8 cellular contexts compared by ENCODE assay signal in genomic region chr15:55742927-55743614, GRCh38. TPM values are rescaled to one million over a fixed set of nuclear protein-coding genes. Genes with fewer than 3 reads are reported as not detected.
A peak's percentile ranks its signal among the peaks of the same experiment; 100 is the strongest.
DNase-seq lines count a peak whose midpoint lies in the region; ATAC-seq and TF ChIP-seq lines count a peak whose summit lies in the region.

A gene with protein sequence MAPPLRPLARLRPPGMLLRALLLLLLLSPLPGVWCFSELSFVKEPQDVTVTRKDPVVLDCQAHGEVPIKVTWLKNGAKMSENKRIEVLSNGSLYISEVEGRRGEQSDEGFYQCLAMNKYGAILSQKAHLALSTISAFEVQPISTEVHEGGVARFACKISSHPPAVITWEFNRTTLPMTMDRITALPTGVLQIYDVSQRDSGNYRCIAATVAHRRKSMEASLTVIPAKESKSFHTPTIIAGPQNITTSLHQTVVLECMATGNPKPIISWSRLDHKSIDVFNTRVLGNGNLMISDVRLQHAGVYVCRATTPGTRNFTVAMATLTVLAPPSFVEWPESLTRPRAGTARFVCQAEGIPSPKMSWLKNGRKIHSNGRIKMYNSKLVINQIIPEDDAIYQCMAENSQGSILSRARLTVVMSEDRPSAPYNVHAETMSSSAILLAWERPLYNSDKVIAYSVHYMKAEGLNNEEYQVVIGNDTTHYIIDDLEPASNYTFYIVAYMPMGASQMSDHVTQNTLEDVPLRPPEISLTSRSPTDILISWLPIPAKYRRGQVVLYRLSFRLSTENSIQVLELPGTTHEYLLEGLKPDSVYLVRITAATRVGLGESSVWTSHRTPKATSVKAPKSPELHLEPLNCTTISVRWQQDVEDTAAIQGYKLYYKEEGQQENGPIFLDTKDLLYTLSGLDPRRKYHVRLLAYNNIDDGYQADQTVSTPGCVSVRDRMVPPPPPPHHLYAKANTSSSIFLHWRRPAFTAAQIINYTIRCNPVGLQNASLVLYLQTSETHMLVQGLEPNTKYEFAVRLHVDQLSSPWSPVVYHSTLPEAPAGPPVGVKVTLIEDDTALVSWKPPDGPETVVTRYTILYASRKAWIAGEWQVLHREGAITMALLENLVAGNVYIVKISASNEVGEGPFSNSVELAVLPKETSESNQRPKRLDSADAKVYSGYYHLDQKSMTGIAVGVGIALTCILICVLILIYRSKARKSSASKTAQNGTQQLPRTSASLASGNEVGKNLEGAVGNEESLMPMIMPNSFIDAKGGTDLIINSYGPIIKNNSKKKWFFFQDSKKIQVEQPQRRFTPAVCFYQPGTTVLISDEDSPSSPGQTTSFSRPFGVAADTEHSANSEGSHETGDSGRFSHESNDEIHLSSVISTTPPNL (minus strand): TSS chr15:55743152. CDS start chr15:55742931, 221 bp downstream.

- H3K27me3 ChIP-seq in RWPE2 (ENCODE audit: insufficient read depth, poor library complexity, severe bottlenecking) (peaks cover 35% of the 10 kb centered on the region), lung (ENCODE audit: control insufficient read depth, insufficient read depth) (no peaks in the 10 kb centered on the region), testis (no peaks in the 10 kb centered on the region)
- H3K27me3 ChIP-seq in effector memory CD4-positive, alpha-beta T cell (replicated peaks; ENCODE audit: control insufficient read depth, insufficient read depth, low read length, poor library complexity, severe bottlenecking), result peaks cover 37% of the 10 kb centered on the region

- H3K4me3 ChIP-seq in RWPE2 (ENCODE audit: severe bottlenecking) (peak within 1 kb of the TSS; percentile 71), lung (peak within 1 kb of the TSS; percentile 90), testis (peak within 1 kb of the TSS; percentile 84 to 90)
- H3K4me3 ChIP-seq in effector memory CD4-positive, alpha-beta T cell (ENCODE audit: insufficient read depth, low read depth, low read length, poor library complexity, severe bottlenecking), result peak within 1 kb of the TSS; percentile 47

- H3K36me3 ChIP-seq in RWPE2 (ENCODE audit: low read depth) (no peaks in the 10 kb centered on the region), lung (ENCODE audit: control insufficient read depth in 2 of 2, insufficient read depth in 2 of 2, low read length in 2 of 2) (no peaks in the 10 kb centered on the region), testis (ENCODE audit: low read depth, missing control alignments) (no peaks in the 10 kb centered on the region)
- no peaks in the 10 kb centered on the region for H3K36me3 ChIP-seq in effector memory CD4-positive, alpha-beta T cell (ENCODE audit: control insufficient read depth, insufficient read depth, low read length)

- no peaks in the 10 kb centered on the region for H3K9me3 ChIP-seq in RWPE2 (ENCODE audit: severe bottlenecking)
- no peaks in the 10 kb centered on the region for H3K9me3 ChIP-seq in effector memory CD4-positive, alpha-beta T cell (ENCODE audit: control insufficient read depth, low read length)
- no peaks in the 10 kb centered on the region for H3K9me3 ChIP-seq in lung (ENCODE audit: control insufficient read depth in 2 of 2, insufficient read depth in 1 of 2, low read length in 1 of 2)
- no peaks in the 10 kb centered on the region for H3K9me3 ChIP-seq in testis

- ATAC-seq in RWPE2 (ENCODE audit: low read depth), result peak; percentile 81
- ATAC-seq in lung (ENCODE audit: insufficient read depth, low FRiP score), result peak; percentile 89

- H3K4me1 ChIP-seq in RWPE2 (ENCODE audit: insufficient read depth, poor library complexity, severe bottlenecking), result no peaks in the 10 kb centered on the region
- peaks cover 6% of the 10 kb centered on the region for H3K4me1 ChIP-seq in effector memory CD4-positive, alpha-beta T cell (ENCODE audit: control insufficient read depth, insufficient read depth, low read length, poor library complexity, severe bottlenecking)
- no peaks in the 10 kb centered on the region for H3K4me1 ChIP-seq in lung (ENCODE audit: control insufficient read depth in 2 of 2, insufficient read depth in 2 of 2, low read length in 2 of 2)
- H3K4me1 ChIP-seq in testis, result no peaks in the 10 kb centered on the region

- TF ChIP-seq POLR2A in testis (IDR thresholded peaks at IDR 0.05), result no peak

- WGBS in lung, 2 donors, result 1 to 2% methylated on average over 61 to 71 of the region's 71 CpGs
- 1% methylated on average over 33 of the region's 71 CpGs; no CpG with 5 or more reads in 1 of the 2 donors for WGBS in testis, 2 donors

- intact Hi-C loops in testis (cut with DNase I; ENCODE audit: low total_unique reads), result no loop called here

- no peak within 1 kb of the TSS for H3K27ac ChIP-seq in RWPE2 (ENCODE audit: poor library complexity, severe bottlenecking)
- no peak within 1 kb of the TSS for H3K27ac ChIP-seq in effector memory CD4-positive, alpha-beta T cell (ENCODE audit: insufficient read depth, low read length, poor library complexity, severe bottlenecking)
- H3K27ac ChIP-seq in lung (ENCODE audit: low read depth in 1 of 2, low read length in 1 of 2), result peak within 1 kb of the TSS; percentile 40 to 68
- H3K27ac ChIP-seq in testis, result peak within 1 kb of the TSS; percentile 67 to 86

- DNase-seq in AG08395 (ENCODE audit: low spot score) (peak; percentile 58), GM19238 (ENCODE audit: insufficient read length, low spot score) (peak; percentile 9), RWPE2 (ENCODE audit: low spot score) (peak; percentile 82), lung (ENCODE audit: low spot score) (peak; percentile 77), testis (peak; percentile 87), activated gamma-delta T cell (lab: John Stamatoyannopoulos, UW) (no peak), NCI-H1436 treated with DMSO at 0.1 percent for 48 hours (lab: John Stamatoyannopoulos, UW) (no peak)
- DNase-seq in effector memory CD4-positive, alpha-beta T cell, result no peak

- TF ChIP-seq CTCF in RWPE2 (IDR thresholded peaks at IDR 0.05; ENCODE audit: poor library complexity, severe bottlenecking), result peak; percentile 1
- TF ChIP-seq CTCF in lung (IDR thresholded peaks at IDR 0.05; ENCODE audit: control extremely low read depth, extremely low read depth), result no peak
- no peak for TF ChIP-seq CTCF in testis (IDR thresholded peaks at IDR 0.05)

RNA-seq across cellular contexts. Expression of the gene that starts here (rescaled TPM):
- total RNA-seq in lung (10 to 100 TPM; 11.7 to 21.9 TPM), testis (10 to 100 TPM; 26.3 to 29.7 TPM)
- polyA plus RNA-seq in lung (1 to 10 TPM in 1 of 2 donors, under 1 TPM in 1; 0.68 to 2.8 TPM), testis (ENCODE audit: insufficient read depth, low read depth, low replicate concordance) (14.7 TPM)

Comparison
In these comparisons a context has a peak if more than half of its experiments do, and no peak if none do; other contexts are left out.
1. DNase-seq: peak in AG08395 (single experiment), GM19238 (single experiment), RWPE2 (single experiment), lung (single experiment) and testis (single experiment); none in effector memory CD4-positive, alpha-beta T cell (0 of 3), activated gamma-delta T cell (single experiment) and NCI-H1436 treated with DMSO at 0.1 percent for 48 hours (single experiment).
2. H3K27ac ChIP-seq: peak in lung (2 of 2) and testis (2 of 2); none in RWPE2 (single experiment) and effector memory CD4-positive, alpha-beta T cell (single experiment).
3. Peak in every context shown above with its lines, with median percentiles within 50 percentile points of each other: H3K4me3 ChIP-seq.